ENCODE assay signal across 20 cellular contexts in the genomic region with DNA sequence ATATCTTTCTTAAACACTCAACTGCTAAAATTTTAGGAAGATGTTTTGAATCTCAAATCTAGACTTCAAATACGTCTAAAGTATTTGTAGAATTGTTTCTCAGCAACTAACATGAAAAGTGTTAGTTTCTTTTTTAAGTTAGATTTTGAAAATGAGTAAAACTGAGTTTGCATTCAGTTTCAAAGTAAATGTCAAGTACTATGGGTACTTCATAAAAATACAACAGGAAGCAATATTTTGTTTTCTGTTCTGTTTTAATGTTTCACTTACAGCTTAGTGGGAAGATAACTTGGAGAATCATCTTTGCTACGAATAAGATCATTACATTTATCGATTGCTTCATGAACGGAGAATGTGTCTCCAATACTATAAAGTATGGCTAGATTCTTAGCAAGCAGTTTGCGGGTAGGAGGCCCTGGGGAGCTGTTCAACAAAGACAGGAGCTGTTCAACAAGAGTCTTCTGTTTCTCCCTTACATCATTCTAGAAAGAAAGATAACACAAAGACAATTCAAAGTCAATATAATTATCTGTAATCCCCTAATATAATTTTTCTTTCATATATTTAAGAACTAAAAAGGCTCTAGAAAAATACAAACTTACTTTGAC. TPM values are rescaled to one million over a fixed set of nuclear protein-coding genes. Genes with fewer than 3 reads are reported as not detected.
DNase-seq lines count a peak whose midpoint lies in the region; ATAC-seq, FAIRE-seq and TF ChIP-seq lines count a peak whose summit lies in the region.
"Had no signal": no experiment of that assay in that cellular context is flagged by ENCODE, and none has a peak within 500 bp of the region (broad histone marks: within the 10 kb centered on the region; RNA-seq: fewer than 3 reads in every experiment).

No MANE protein-coding gene starts in this region.

- H3K27me3 ChIP-seq in GM12878 (replicated peaks in 1 of 2; ENCODE audit: control insufficient read depth in 2 of 2, insufficient read depth in 2 of 2, low read length in 1 of 2): no peaks in the 10 kb centered on the region
- H3K27me3 ChIP-seq: breast epithelium, gastrocnemius medialis, transverse colon had no signal

- intact Hi-C loops in GM12878 (cut with micrococcal nuclease; ENCODE audit: unreplicated experiment) (no loop called here), left colon (cut with DNase I, micrococcal nuclease) (no loop called here)

- TF ChIP-seq EP300 in GM12878 (IDR thresholded peaks at IDR 0.05; ENCODE audit: borderline replicate concordance in 1 of 2, control insufficient read depth in 1 of 2, low read depth in 2 of 2, low read length in 2 of 2): no peak

- BruUV-seq in GM12878 (replicated peaks; lab: Mats Ljungman, UMichigan): no TSS peak

- 52% methylated on average over 5 of the region's 5 CpGs for WGBS in GM12878 (ENCODE audit: insufficient coverage, insufficient replicate concordance, low lambda C conversion rate, missing lambda C conversion rate)

- TF ChIP-seq RAD21 in GM12878 (IDR thresholded peaks at IDR 0.05; ENCODE audit: insufficient read depth, low read depth, low read length): no peak

- peak; percentile 60 for FAIRE-seq in GM12892 (lab: Jason Lieb, UNC)
- peak; percentile 64 for FAIRE-seq in GM12878 (lab: Jason Lieb, UNC)
- FAIRE-seq: HTR-8/SVneo had no signal

- H3K4me3 ChIP-seq in GM12878: no peak overlapping the region
- H3K4me3 ChIP-seq: breast epithelium, gastrocnemius medialis, transverse colon had no signal

- RAD21 ChIA-PET in GM12878 (lab: Charles Lee; ENCODE audit: unreplicated experiment): no interaction called here

- TF ChIP-seq POLR2A in GM12892 (IDR thresholded peaks at IDR 0.05; ENCODE audit: low read depth, low read length): no peak
- no peak for TF ChIP-seq POLR2A in GM12878 (IDR thresholded peaks at IDR 0.05; ENCODE audit: low read depth, low read length)

- no peak for TF ChIP-seq CTCF in GM12878 (IDR thresholded peaks at IDR 0.05 in 2 of 3, conservative IDR thresholded peaks at IDR 0.05 in 1 of 3; ENCODE audit: control insufficient read depth in 2 of 3, extremely low read depth in 1 of 3, insufficient read depth in 1 of 3, low read depth in 3 of 3, low read length in 3 of 3)

- SMC1A ChIA-PET in GM12878 (lab: Charles Lee; ENCODE audit: uncharacterized antibody, unreplicated experiment): interaction anchor here (0.6 kb wide), 1 partner anchor 26 kb away, joined by 3 read pairs; no protein-coding TSS in a partner anchor

- CTCF ChIA-PET in GM12878 (lab: Yijun Ruan, JAX): interaction anchor here (0.9 kb wide), 1 partner anchor 19 kb away, joined by 3 read pairs; no protein-coding TSS in a partner anchor

- H2AFZ ChIP-seq in GM12878 (ENCODE audit: control insufficient read depth, low read depth, low read length): 0 out of 2 replicates have a peak overlapping the region, but pooled peaks have one; percentile 23

- POLR2A ChIA-PET in GM12878 (lab: Charles Lee): interaction anchor here (0.6 to 1.5 kb wide), 4 partner anchors 8 to 92 kb away, joined by 3 read pairs; a partner anchor contains a TSS

- ATAC-seq in GM18867 (IDR thresholded peaks at IDR 0.05; ENCODE audit: unreplicated experiment) (peak; percentile 85), HG03175 (IDR thresholded peaks at IDR 0.05; ENCODE audit: unreplicated experiment) (peak; percentile 56), GM12878 (no peak), left colon (no peak), HG02571 (IDR thresholded peaks at IDR 0.05; ENCODE audit: unreplicated experiment) (no peak), HG02623 (IDR thresholded peaks at IDR 0.05; ENCODE audit: unreplicated experiment) (no peak)
- ATAC-seq: gastrocnemius medialis; HCT116; naive thymus-derived CD4-positive, alpha-beta T cell; sciatic nerve; stimulated activated naive B cell treated with anti-CD40 and anti-IgM and Interleukin-4, amounts not matched to agents 10 μg/mL and 1 μg/mL and 100 μg/mL, for 72 hours had no signal

- H3K27ac ChIP-seq in GM12878 (ENCODE audit: control insufficient read depth, insufficient read depth): peak overlapping the region; percentile 33; the same call in 1 of the 2 replicates
- H3K27ac ChIP-seq: breast epithelium, gastrocnemius medialis, transverse colon had no signal

- no peaks in the 10 kb centered on the region for H3K79me2 ChIP-seq in GM12878 (ENCODE audit: control insufficient read depth, insufficient read depth, low read length)

- DNase-seq in GM12892 (ENCODE audit: insufficient read length) (no peak), GM12878 (ENCODE audit: low read depth, low spot score) (no peak), left colon (no peak)
- DNase-seq: COR-L47; dermis blood vessel endothelial cell; DND-41; gastrocnemius medialis; naive thymus-derived CD4-positive, alpha-beta T cell; NCI-H1092; NCI-H2081 treated with DMSO at 0.1 percent for 48 hours; stimulated activated naive B cell treated with anti-CD40 and anti-IgM and Interleukin-4, amounts not matched to agents 10 μg/mL and 1 μg/mL and 100 μg/mL, for 72 hours; transverse colon had no signal

- peaks cover 0 to 4% of the 10 kb centered on the region in 2 experiments; a peak in 2 of 4 replicates for H3K36me3 ChIP-seq in GM12878 (ENCODE audit: control insufficient read depth in 2 of 2, insufficient read depth in 2 of 2, low read length in 1 of 2)

- peak overlapping the region; percentile 42 for H3K4me2 ChIP-seq in GM12878 (ENCODE audit: control insufficient read depth, insufficient read depth)

- in situ Hi-C loops in GM12878 (cut with MboI): no loop called here

- H3K9ac ChIP-seq in GM12878 (ENCODE audit: control insufficient read depth, insufficient read depth, low read length): no peak overlapping the region

- peaks cover 3% of the 10 kb centered on the region for H3K4me1 ChIP-seq in GM12878 (ENCODE audit: control insufficient read depth, insufficient read depth, low read length)
- H3K4me1 ChIP-seq: breast epithelium had no signal

- no peaks in the 10 kb centered on the region for H4K20me1 ChIP-seq in GM12878 (ENCODE audit: control insufficient read depth, insufficient read depth)

- H3K9me3 ChIP-seq in GM12878 (replicated peaks; ENCODE audit: control insufficient read depth, insufficient read depth, low read length): no peaks in the 10 kb centered on the region
- H3K9me3 ChIP-seq: breast epithelium, gastrocnemius medialis, transverse colon had no signal

RNA-seq across cellular contexts. Expression of a gene that starts 20.2 kb away (rescaled TPM):
- 9.1 TPM for polyA plus RNA-seq in GM12892 (2012; ENCODE audit: missing spikeins)
- total RNA-seq in GM12878 (2013; cell fraction: nucleolus; rRNA removed): 24.3 and 36.7 TPM in 2 replicates
- total RNA-seq in GM12878 (2014; rRNA removed) (9.3 and 11.5 TPM in 2 replicates), GM12878 (2014; rRNA removed; fragmentation: Illumina TruSeq; extraction: Trizol) (9.7 and 10.1 TPM in 2 replicates), GM12878 (2021) (11.6 and 13.4 TPM in 2 replicates), left colon (10 to 100 TPM; 60.4 to 69.6 TPM)
- 4.7 TPM for polyA plus RNA-seq in GM12878 (2011; ENCODE audit: low read depth)
- polyA plus RNA-seq in GM12878 (2011; rRNA removed) (14.2 and 19.6 TPM in 2 replicates), GM12878 (2014; fragmentation: Illumina TruSeq; extraction: Trizol) (6.6 and 8.8 TPM in 2 replicates), GM12878 (2014; fragmentation: Nextera tagmentation; extraction: Ambion mirVana) (10 to 100 TPM; 25.4 to 37.1 TPM), GM12878 (2014; rRNA removed) (4.7 and 5.1 TPM in 2 replicates), GM12878 (2016; fragmentation: Nextera tagmentation; extraction: Ambion mirVana) (10 to 100 TPM; 19.2 to 20.9 TPM)
- polyA plus RNA-seq in GM12878 (2011; cell fraction: cytosol; rRNA removed): 6.5 and 6.7 TPM in 2 replicates
- 5.0 and 6.2 TPM in 2 replicates for polyA plus RNA-seq in GM12878 (2011; cell fraction: nucleus; rRNA removed)
- 4.2 and 6.6 TPM in 2 replicates for polyA plus RNA-seq in GM12878 (2012)
- polyA minus RNA-seq in GM12878 (2011; rRNA and poly(A)+ RNA removed): 18.8 and 22.4 TPM in 2 replicates
- polyA minus RNA-seq in GM12878 (2011; cell fraction: cytosol; rRNA and poly(A)+ RNA removed): 5.7 and 5.9 TPM in 2 replicates
- polyA minus RNA-seq in GM12878 (2011; cell fraction: nucleus; rRNA and poly(A)+ RNA removed): 6.8 and 16.1 TPM in 2 replicates

RNA-seq across cellular contexts. Expression of a gene that starts 57.2 kb away (rescaled TPM):
- 13.9 TPM for polyA plus RNA-seq in GM12892 (2012; ENCODE audit: missing spikeins)
- total RNA-seq in GM12878 (2013; cell fraction: nucleolus; rRNA removed): 24.6 and 25.6 TPM in 2 replicates
- total RNA-seq in GM12878 (2014; rRNA removed) (32.8 and 35.9 TPM in 2 replicates), GM12878 (2014; rRNA removed; fragmentation: Illumina TruSeq; extraction: Trizol) (20.2 and 20.8 TPM in 2 replicates), GM12878 (2021) (22.2 and 22.7 TPM in 2 replicates), left colon (10 to 100 TPM; 11.8 to 14.6 TPM)
- 4.9 TPM for polyA plus RNA-seq in GM12878 (2011; ENCODE audit: low read depth)
- polyA plus RNA-seq in GM12878 (2011; rRNA removed) (15.7 and 23.3 TPM in 2 replicates), GM12878 (2014; fragmentation: Illumina TruSeq; extraction: Trizol) (16.2 and 18.5 TPM in 2 replicates), GM12878 (2014; fragmentation: Nextera tagmentation; extraction: Ambion mirVana) (1 to 10 TPM; 4.5 to 5.4 TPM), GM12878 (2014; rRNA removed) (23.3 and 26.0 TPM in 2 replicates), GM12878 (2016; fragmentation: Nextera tagmentation; extraction: Ambion mirVana) (10 to 100 TPM; 12.3 to 12.4 TPM)
- polyA plus RNA-seq in GM12878 (2011; cell fraction: cytosol; rRNA removed): 14.6 and 15.1 TPM in 2 replicates
- 3.1 and 5.3 TPM in 2 replicates for polyA plus RNA-seq in GM12878 (2011; cell fraction: nucleus; rRNA removed)
- polyA plus RNA-seq in GM12878 (2012): 9.0 and 9.2 TPM in 2 replicates
- 11.0 and 15.7 TPM in 2 replicates for polyA minus RNA-seq in GM12878 (2011; rRNA and poly(A)+ RNA removed)
- 7.8 and 13.9 TPM in 2 replicates for polyA minus RNA-seq in GM12878 (2011; cell fraction: cytosol; rRNA and poly(A)+ RNA removed)
- polyA minus RNA-seq in GM12878 (2011; cell fraction: nucleus; rRNA and poly(A)+ RNA removed): 8.3 and 13.9 TPM in 2 replicates

Comparison
In these comparisons a context has a peak if more than half of its experiments do, and no peak if none do; other contexts are left out.
1. ATAC-seq: peak in GM18867 (single experiment) and HG03175 (single experiment); none in GM12878 (single experiment), left colon (single experiment), HG02571 (single experiment) and HG02623 (single experiment).